ENCODE assay signal across 8 cellular contexts in the genomic region with DNA sequence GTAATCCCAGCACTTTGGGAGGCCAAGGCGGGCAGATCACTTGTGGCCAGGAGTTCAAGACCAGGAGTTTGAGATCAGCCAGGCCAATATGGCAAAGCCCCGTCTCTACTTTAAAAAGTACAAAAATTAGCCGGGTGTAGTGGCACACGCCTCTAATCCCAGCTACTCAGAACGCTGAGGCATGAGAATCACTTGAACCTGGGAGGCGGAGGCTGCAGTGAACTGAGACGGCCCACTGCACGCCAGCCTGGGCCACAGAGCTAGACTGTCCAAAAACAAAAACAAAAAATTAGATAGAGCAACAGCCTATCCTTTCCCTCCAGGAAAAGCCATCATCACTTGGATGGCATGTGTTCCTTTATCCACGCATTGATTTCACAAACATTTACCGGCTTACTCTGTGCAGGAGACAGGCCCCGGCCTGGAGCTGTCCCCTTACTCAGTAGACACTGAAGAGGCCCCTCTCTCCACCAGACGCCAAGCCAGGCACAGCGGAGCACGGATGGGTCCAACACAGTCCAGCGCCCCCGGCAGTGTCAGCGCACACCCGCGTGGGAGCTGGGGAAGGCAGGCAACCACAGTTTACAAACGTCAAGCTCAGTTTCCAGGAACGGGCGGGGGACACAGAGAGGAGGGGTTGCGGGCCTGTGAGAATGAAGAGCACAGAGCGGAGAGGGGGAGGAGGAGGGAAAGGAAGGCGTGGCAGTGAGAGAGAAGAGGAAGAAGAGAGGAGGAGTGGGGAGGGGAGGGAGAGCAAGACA. TPM values are rescaled to one million over a fixed set of nuclear protein-coding genes. Genes with fewer than 3 reads are reported as not detected.
DNase-seq lines count a peak whose midpoint lies in the region; ATAC-seq and TF ChIP-seq lines count a peak whose summit lies in the region.

No MANE protein-coding gene starts in this region.

- H3K27me3 Mint-ChIP-seq in T-helper 2 cell treated with Interferon-gamma antibody and Interleukin-4, amounts not matched to agents 5 μg/mL and 100 μg/mL, for 36 hours (ENCODE audit: low read depth): peaks cover 32% of the 10 kb centered on the region
- H3K27me3 Mint-ChIP-seq in natural killer cell (ENCODE audit: low read depth in 2 of 2): peaks cover 4 to 10% of the 10 kb centered on the region in 2 donors
- H3K27me3 Mint-ChIP-seq in type B pancreatic cell: peaks cover 14% of the 10 kb centered on the region

- DNase-seq in DMS153 (lab: John Stamatoyannopoulos, UW) (peak; percentile 66), choroid plexus epithelial cell (ENCODE audit: low read depth) (peak; percentile 31), natural killer cell (no peak), type B pancreatic cell (ENCODE audit: extremely low spot score, unreplicated experiment) (no peak), SHP77 treated with DMSO at 0.1 percent for 48 hours (lab: John Stamatoyannopoulos, UW) (no peak), amniotic stem cell (lab: John Stamatoyannopoulos, UW) (no peak)
- peak; percentile 57 for DNase-seq in T-helper 2 cell treated with Interferon-gamma antibody and Interleukin-4, amounts not matched to agents 5 μg/mL and 100 μg/mL, for 36 hours (ENCODE audit: low spot score)

- H3K4me1 Mint-ChIP-seq in T-helper 2 cell treated with Interferon-gamma antibody and Interleukin-4, amounts not matched to agents 5 μg/mL and 100 μg/mL, for 36 hours (ENCODE audit: low read depth): peaks cover 40% of the 10 kb centered on the region
- H3K4me1 Mint-ChIP-seq in natural killer cell: peaks cover 36 to 44% of the 10 kb centered on the region in 2 donors
- peaks cover 18% of the 10 kb centered on the region for H3K4me1 Mint-ChIP-seq in type B pancreatic cell (ENCODE audit: unreplicated experiment)

- ATAC-seq in natural killer cell: peak in 2 of 3 donors; percentile 7 to 34
- no peak for ATAC-seq in HG03442 (IDR thresholded peaks at IDR 0.05; ENCODE audit: unreplicated experiment)

- H3K27ac Mint-ChIP-seq in T-helper 2 cell treated with Interferon-gamma antibody and Interleukin-4, amounts not matched to agents 5 μg/mL and 100 μg/mL, for 36 hours: peak overlapping the region; percentile 75
- H3K27ac Mint-ChIP-seq in natural killer cell: no peak overlapping the region
- peak overlapping the region; percentile 44 for H3K27ac Mint-ChIP-seq in type B pancreatic cell

- H3K4me3 ChIP-seq in choroid plexus epithelial cell (ENCODE audit: low read depth, low read length): no peak overlapping the region

- peaks cover 1% of the 10 kb centered on the region for H3K36me3 Mint-ChIP-seq in T-helper 2 cell treated with Interferon-gamma antibody and Interleukin-4, amounts not matched to agents 5 μg/mL and 100 μg/mL, for 36 hours (ENCODE audit: low read depth)
- H3K36me3 Mint-ChIP-seq in natural killer cell (no peaks in the 10 kb centered on the region), type B pancreatic cell (no peaks in the 10 kb centered on the region)

- intact Hi-C loops in natural killer cell (cut with micrococcal nuclease): no loop called here

- TF ChIP-seq CTCF in choroid plexus epithelial cell (conservative IDR thresholded peaks at IDR 0.05; ENCODE audit: low read depth, low read length): no peak
- no peak for TF ChIP-seq CTCF in natural killer cell (IDR thresholded peaks at IDR 0.05)
- no peak for TF ChIP-seq CTCF in type B pancreatic cell (conservative IDR thresholded peaks at IDR 0.05)

- H3K4me3 Mint-ChIP-seq in T-helper 2 cell treated with Interferon-gamma antibody and Interleukin-4, amounts not matched to agents 5 μg/mL and 100 μg/mL, for 36 hours: peak overlapping the region; percentile 73
- H3K4me3 Mint-ChIP-seq in natural killer cell (peak overlapping the region; percentile 74), type B pancreatic cell (peak overlapping the region; percentile 57)

- H3K9me3 Mint-ChIP-seq in T-helper 2 cell treated with Interferon-gamma antibody and Interleukin-4, amounts not matched to agents 5 μg/mL and 100 μg/mL, for 36 hours: peaks cover 5% of the 10 kb centered on the region
- H3K9me3 Mint-ChIP-seq in natural killer cell (no peaks in the 10 kb centered on the region), type B pancreatic cell (peaks cover 6% of the 10 kb centered on the region)

RNA-seq across cellular contexts. Expression of a gene that starts 3.1 kb away (rescaled TPM):
- total RNA-seq in natural killer cell (under 1 TPM; 0.63 to 0.88 (median 0.80) TPM), type B pancreatic cell (ENCODE audit: low replicate concordance) (0.10 TPM in 1 of 2 replicates, not detected in the other)

RNA-seq across cellular contexts. Expression of a gene that starts 26.4 kb away (rescaled TPM):
- total RNA-seq in natural killer cell (not detected), type B pancreatic cell (ENCODE audit: low replicate concordance) (0.05 and 0.07 TPM in 2 replicates)

RNA-seq across cellular contexts. Expression of a gene that starts 44.8 kb away (rescaled TPM):
- total RNA-seq in natural killer cell (not detected), type B pancreatic cell (ENCODE audit: low replicate concordance) (not detected in 2 replicates)

Comparison
In these comparisons a context has a peak if more than half of its experiments do, and no peak if none do; other contexts are left out.
1. DNase-seq: peak in DMS153 (single experiment), T-helper 2 cell treated with Interferon-gamma antibody and Interleukin-4, amounts not matched to agents 5 μg/mL and 100 μg/mL, for 36 hours (single experiment) and choroid plexus epithelial cell (single experiment); none in natural killer cell (single experiment), type B pancreatic cell (single experiment), SHP77 treated with DMSO at 0.1 percent for 48 hours (single experiment) and amniotic stem cell (single experiment).
2. H3K27ac Mint-ChIP-seq: peak in T-helper 2 cell treated with Interferon-gamma antibody and Interleukin-4, amounts not matched to agents 5 μg/mL and 100 μg/mL, for 36 hours (single experiment) and type B pancreatic cell (single experiment); none in natural killer cell (0 of 2).
3. Peak in every context shown above with its lines, with median percentiles within 50 percentile points of each other: H3K4me3 Mint-ChIP-seq.